In genomic region chr19:411121-411722, GRCh38 we compare ENCODE assay signal across 2 cellular contexts. TPM values are rescaled to one million over a fixed set of nuclear protein-coding genes. Genes with fewer than 3 reads are reported as not detected.
"Had no signal": no experiment of that assay in that cellular context is flagged by ENCODE, and none has a peak within 500 bp of the region (broad histone marks: within the 10 kb centered on the region; RNA-seq: fewer than 3 reads in every experiment).

No MANE protein-coding gene starts in this region.

RNA-seq across cellular contexts. Expression of gene C2CD4C, which starts 2.3 kb away (rescaled TPM):
- total RNA-seq: naive thymus-derived CD4-positive, alpha-beta T cell had no signal
- polyA plus RNA-seq: fibroblast of lung; naive thymus-derived CD4-positive, alpha-beta T cell had no signal

RNA-seq across cellular contexts. Expression of gene SHC2, which starts 49.6 kb away (rescaled TPM):
- polyA plus RNA-seq: naive thymus-derived CD4-positive, alpha-beta T cell had no signal
